Comparison of ENCODE assay signal across 14 cellular contexts in the genomic region with DNA sequence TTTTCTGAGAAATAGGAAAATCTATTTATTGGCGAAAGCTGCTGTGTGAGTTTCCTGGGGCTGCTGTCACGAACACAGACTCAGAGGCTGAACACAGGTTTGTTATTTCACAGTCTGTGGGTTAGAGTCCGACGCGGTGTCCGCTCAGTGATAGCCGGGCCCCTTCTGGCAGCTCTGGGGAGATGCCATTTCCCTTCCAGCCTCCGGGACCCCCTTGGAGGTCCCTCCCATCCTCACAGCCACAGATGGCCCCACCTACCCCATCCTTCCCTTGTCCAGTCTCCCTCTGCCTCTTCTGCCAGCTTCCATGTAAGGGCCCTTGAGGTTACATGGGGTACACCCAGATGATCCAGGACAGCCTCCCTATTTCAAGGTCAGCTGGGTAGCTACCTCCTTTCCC.
DNase-seq lines count a peak whose midpoint lies in the region; ATAC-seq and TF ChIP-seq lines count a peak whose summit lies in the region.
"Had no signal": no experiment of that assay in that cellular context is flagged by ENCODE, and none has a peak within 500 bp of the region (broad histone marks: within the 10 kb centered on the region; RNA-seq: fewer than 3 reads in every experiment).

No MANE protein-coding gene starts in this region.

- H3K4me1 Mint-ChIP-seq in activated T-helper 17 cell treated with anti-CD3 and anti-CD28 coated beads, Interleukin-2, amount 50 U/mL, for 72 hours: peaks cover 4% of the 10 kb centered on the region
- peaks cover 30% of the 10 kb centered on the region for H3K4me1 Mint-ChIP-seq in nephron
- peaks cover 3 to 9% of the 10 kb centered on the region in 2 donors for H3K4me1 Mint-ChIP-seq in natural killer cell treated with Interleukin-12 subunit alpha and Interleukin-12 subunit beta and Interleukin-15 and Interleukin-18, amount 100 ng/mL, for 72 hours (ENCODE audit: low read depth in 2 of 2)
- H3K4me1 Mint-ChIP-seq: CD14-positive monocyte had no signal

- no peak for TF ChIP-seq POLR2A in vagina (IDR thresholded peaks at IDR 0.05)

- H3K36me3 Mint-ChIP-seq in activated T-helper 17 cell treated with anti-CD3 and anti-CD28 coated beads, Interleukin-2, amount 50 U/mL, for 72 hours (ENCODE audit: low read depth): no peaks in the 10 kb centered on the region
- no peaks in the 10 kb centered on the region for H3K36me3 Mint-ChIP-seq in nephron (ENCODE audit: low read depth)
- no peaks in the 10 kb centered on the region for H3K36me3 Mint-ChIP-seq in natural killer cell treated with Interleukin-12 subunit alpha and Interleukin-12 subunit beta and Interleukin-15 and Interleukin-18, amount 100 ng/mL, for 72 hours
- H3K36me3 Mint-ChIP-seq: CD14-positive monocyte had no signal

- TF ChIP-seq CTCF in nephron (IDR thresholded peaks at IDR 0.05; ENCODE audit: unreplicated experiment in 3 of 3) (no peak), vagina (IDR thresholded peaks at IDR 0.05) (no peak)

- no peaks in the 10 kb centered on the region for H3K9me3 ChIP-seq in vagina
- H3K9me3 ChIP-seq: Caco-2 had no signal

- ATAC-seq in activated T-helper 17 cell treated with anti-CD3 and anti-CD28 coated beads, Interleukin-2, amount 50 U/mL, for 72 hours (replicated peaks): no peak
- no peak for ATAC-seq in GM18868 (IDR thresholded peaks at IDR 0.05; ENCODE audit: unreplicated experiment)
- ATAC-seq in natural killer cell treated with Interleukin-12 subunit alpha and Interleukin-12 subunit beta and Interleukin-15 and Interleukin-18, amount 100 ng/mL, for 72 hours: no peak

- H3K4me1 ChIP-seq in vagina: no peaks in the 10 kb centered on the region
- H3K4me1 ChIP-seq: Caco-2 had no signal

- H3K27me3 Mint-ChIP-seq in activated T-helper 17 cell treated with anti-CD3 and anti-CD28 coated beads, Interleukin-2, amount 50 U/mL, for 72 hours: peaks cover 8% of the 10 kb centered on the region
- peaks cover 15% of the 10 kb centered on the region for H3K27me3 Mint-ChIP-seq in nephron (ENCODE audit: low read depth)
- H3K27me3 Mint-ChIP-seq in natural killer cell treated with Interleukin-12 subunit alpha and Interleukin-12 subunit beta and Interleukin-15 and Interleukin-18, amount 100 ng/mL, for 72 hours: peaks cover 5 to 10% of the 10 kb centered on the region in 2 donors

- peak; percentile 28 for DNase-seq in activated CD8-positive, alpha-beta memory T cell treated with anti-CD3 and anti-CD28 coated beads for 24 hours
- no peak for DNase-seq in activated CD8-positive, alpha-beta memory T cell treated with anti-CD3 and anti-CD28 coated beads, Interleukin-2, amount 50 U/mL, for 4 hours
- DNase-seq in vagina (ENCODE audit: extremely low spot score in 2 of 2) (peak; percentile 43 to 49), NCI-H1930 (lab: John Stamatoyannopoulos, UW) (no peak)
- no peak for DNase-seq in natural killer cell treated with Interleukin-12 subunit alpha and Interleukin-12 subunit beta and Interleukin-15 and Interleukin-18, amount 100 ng/mL, for 72 hours (ENCODE audit: low spot score)
- DNase-seq: Caco-2, NCI-H1436 treated with DMSO at 0.1 percent for 48 hours, NCI-H226, NCI-H526 treated with DMSO at 0.1 percent for 48 hours had no signal

- no peak overlapping the region for H3K4me3 ChIP-seq in vagina

- H3K36me3 ChIP-seq in vagina: no peaks in the 10 kb centered on the region

- intact Hi-C loops in vagina (cut with DNase I): no loop called here

- H3K9me3 Mint-ChIP-seq in activated T-helper 17 cell treated with anti-CD3 and anti-CD28 coated beads, Interleukin-2, amount 50 U/mL, for 72 hours: no peaks in the 10 kb centered on the region
- H3K9me3 Mint-ChIP-seq in nephron: no peaks in the 10 kb centered on the region
- H3K9me3 Mint-ChIP-seq in natural killer cell treated with Interleukin-12 subunit alpha and Interleukin-12 subunit beta and Interleukin-15 and Interleukin-18, amount 100 ng/mL, for 72 hours: no peaks in the 10 kb centered on the region

- H3K27ac ChIP-seq in vagina: no peak overlapping the region
- H3K27ac ChIP-seq: RWPE1 had no signal

- no peaks in the 10 kb centered on the region for H3K27me3 ChIP-seq in vagina

- peak overlapping the region; percentile 17 for H3K27ac Mint-ChIP-seq in activated T-helper 17 cell treated with anti-CD3 and anti-CD28 coated beads, Interleukin-2, amount 50 U/mL, for 72 hours
- peak overlapping the region; percentile 16 to 81 (median 49) for H3K27ac Mint-ChIP-seq in nephron
- no peak overlapping the region for H3K27ac Mint-ChIP-seq in natural killer cell treated with Interleukin-12 subunit alpha and Interleukin-12 subunit beta and Interleukin-15 and Interleukin-18, amount 100 ng/mL, for 72 hours
- H3K27ac Mint-ChIP-seq: CD14-positive monocyte had no signal

- no peak overlapping the region for H3K4me3 Mint-ChIP-seq in activated T-helper 17 cell treated with anti-CD3 and anti-CD28 coated beads, Interleukin-2, amount 50 U/mL, for 72 hours
- H3K4me3 Mint-ChIP-seq in nephron: no peak overlapping the region
- H3K4me3 Mint-ChIP-seq in natural killer cell treated with Interleukin-12 subunit alpha and Interleukin-12 subunit beta and Interleukin-15 and Interleukin-18, amount 100 ng/mL, for 72 hours: no peak overlapping the region
- H3K4me3 Mint-ChIP-seq: CD14-positive monocyte had no signal

Comparison
In these comparisons a context has a peak if more than half of its experiments do, and no peak if none do; other contexts are left out.
1. DNase-seq: peak in activated CD8-positive, alpha-beta memory T cell treated with anti-CD3 and anti-CD28 coated beads for 24 hours (single experiment) and vagina (2 of 2); none in activated CD8-positive, alpha-beta memory T cell treated with anti-CD3 and anti-CD28 coated beads, Interleukin-2, amount 50 U/mL, for 4 hours (single experiment), NCI-H1930 (0 of 2) and natural killer cell treated with Interleukin-12 subunit alpha and Interleukin-12 subunit beta and Interleukin-15 and Interleukin-18, amount 100 ng/mL, for 72 hours (single experiment).
2. H3K27ac Mint-ChIP-seq: peak in activated T-helper 17 cell treated with anti-CD3 and anti-CD28 coated beads, Interleukin-2, amount 50 U/mL, for 72 hours (single experiment) and nephron (3 of 3); none in natural killer cell treated with Interleukin-12 subunit alpha and Interleukin-12 subunit beta and Interleukin-15 and Interleukin-18, amount 100 ng/mL, for 72 hours (0 of 2).